1 cellular context compared by ENCODE assay signal in genomic region chr1:55155522-55155921, GRCh38.
TF ChIP-seq lines count a peak whose summit lies in the region.

No MANE protein-coding gene starts in this region.

TF ChIP-seq in K562, 482 proteins besides CTCF, POLR2A, EP300 and RAD21 (continued from another document):
- TF ChIP-seq BRCA1 (IDR thresholded peaks at IDR 0.05) (no peak), BRCA1 (CRISPR knock-in tag; IDR thresholded peaks at IDR 0.05) (no peak), KLF10 (CRISPR knock-in tag; IDR thresholded peaks at IDR 0.05) (no peak), MTF1 (CRISPR knock-in tag; IDR thresholded peaks at IDR 0.05; ENCODE audit: borderline replicate concordance) (no peak)
- TF ChIP-seq, protein P1, sequence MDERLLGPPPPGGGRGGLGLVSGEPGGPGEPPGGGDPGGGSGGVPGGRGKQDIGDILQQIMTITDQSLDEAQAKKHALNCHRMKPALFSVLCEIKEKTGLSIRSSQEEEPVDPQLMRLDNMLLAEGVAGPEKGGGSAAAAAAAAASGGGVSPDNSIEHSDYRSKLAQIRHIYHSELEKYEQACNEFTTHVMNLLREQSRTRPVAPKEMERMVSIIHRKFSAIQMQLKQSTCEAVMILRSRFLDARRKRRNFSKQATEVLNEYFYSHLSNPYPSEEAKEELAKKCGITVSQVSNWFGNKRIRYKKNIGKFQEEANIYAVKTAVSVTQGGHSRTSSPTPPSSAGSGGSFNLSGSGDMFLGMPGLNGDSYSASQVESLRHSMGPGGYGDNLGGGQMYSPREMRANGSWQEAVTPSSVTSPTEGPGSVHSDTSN (CRISPR knock-in tag; IDR thresholded peaks at IDR 0.05; ENCODE audit: low read depth): no peak
- TF ChIP-seq, protein P1 (tag; conservative IDR thresholded peaks at IDR 0.05; ENCODE audit: low read depth): peak; percentile 68
TF ChIP-seq in K562: peak in this region for 4.
